Comparison of ENCODE assay signal across 8 cellular contexts in genomic region chr11:16603890-16604783, GRCh38.
DNase-seq lines count a peak whose midpoint lies in the region; ATAC-seq and TF ChIP-seq lines count a peak whose summit lies in the region.

No MANE protein-coding gene starts in this region.

- peak overlapping the region in 2 of 10 donors; percentile 29 to 49 for H3K27ac Mint-ChIP-seq in naive thymus-derived CD8-positive, alpha-beta T cell

- H3K27me3 ChIP-seq in fibroblast of lung (ENCODE audit: control insufficient read depth, insufficient read depth, low read length): no peaks in the 10 kb centered on the region

- peak overlapping the region; percentile 93 for H3K4me2 ChIP-seq in fibroblast of lung (ENCODE audit: extremely low read depth, insufficient read depth, low read length)

- peaks cover 7% of the 10 kb centered on the region for H3K79me2 ChIP-seq in fibroblast of lung (ENCODE audit: control insufficient read depth, insufficient read depth, low read length)

- H3K9me3 ChIP-seq in fibroblast of lung (ENCODE audit: control insufficient read depth, insufficient read depth, low read depth, low read length): no peaks in the 10 kb centered on the region

- H3K4me3 Mint-ChIP-seq in naive thymus-derived CD8-positive, alpha-beta T cell: peak overlapping the region; percentile 17 to 86 (median 76)

- H3K9me3 Mint-ChIP-seq in naive thymus-derived CD8-positive, alpha-beta T cell: peaks cover 0 to 19% (median 3%) of the 10 kb centered on the region in 9 donors

- peaks cover 0 to 8% (median 5%) of the 10 kb centered on the region in 3 donors for H3K36me3 Mint-ChIP-seq in naive thymus-derived CD8-positive, alpha-beta T cell

- no peaks in the 10 kb centered on the region for H3K36me3 ChIP-seq in fibroblast of lung (ENCODE audit: control insufficient read depth, insufficient read depth, low read length)

- TF ChIP-seq CTCF in fibroblast of lung (conservative IDR thresholded peaks at IDR 0.05 in 1 of 2, IDR thresholded peaks at IDR 0.05 in 1 of 2; ENCODE audit: low read depth in 1 of 2, low read length in 2 of 2): no peak

- no peaks in the 10 kb centered on the region for H4K20me1 ChIP-seq in fibroblast of lung (ENCODE audit: control insufficient read depth, extremely low read depth, insufficient read depth, low read length)

- peaks cover 11 to 38% (median 33%) of the 10 kb centered on the region in 4 donors for H3K4me1 Mint-ChIP-seq in naive thymus-derived CD8-positive, alpha-beta T cell

- peak overlapping the region; percentile 83 for H2AFZ ChIP-seq in fibroblast of lung (ENCODE audit: low read length)

- H3K4me1 ChIP-seq in fibroblast of lung (ENCODE audit: control insufficient read depth, extremely low read depth, insufficient read depth, low read length): peaks cover 6% of the 10 kb centered on the region

- DNase-seq in EL: peak; percentile 55
- DNase-seq in SK-MEL-5 (ENCODE audit: low read depth, low spot score): peak; percentile 57
- DNase-seq in fibroblast of lung (ENCODE audit: low read depth in 2 of 2): peak; percentile 45 to 55
- no peak for DNase-seq in naive thymus-derived CD8-positive, alpha-beta T cell
- no peak for DNase-seq in NCI-H510A (lab: John Stamatoyannopoulos, UW)
- no peak for DNase-seq in SIG-M5 treated with dmso at 0.1 percent for 504 hours (lab: John Stamatoyannopoulos, UW; ENCODE audit: unreplicated experiment)
- DNase-seq in activated CD8-positive, alpha-beta memory T cell treated with anti-CD3 and anti-CD28 coated beads, Interleukin-2, amount 50 U/mL, for 4 hours: no peak

- H3K9ac ChIP-seq in fibroblast of lung (ENCODE audit: insufficient read depth, low read length): peak overlapping the region; percentile 73

- POLR2A ChIA-PET in naive thymus-derived CD8-positive, alpha-beta T cell (lab: Charles Lee): no interaction called here

- in situ Hi-C loops in SK-MEL-5 (cut with HindIII; ENCODE audit: low pct_unique_long_range_greater_than_20kb, low sequenced_read_pairs): no loop called here

- ATAC-seq in naive thymus-derived CD8-positive, alpha-beta T cell: no peak
- no peak for ATAC-seq in HG02623 (IDR thresholded peaks at IDR 0.05; ENCODE audit: unreplicated experiment)

- peak overlapping the region; percentile 42 to 84 (median 71) for H3K4me3 ChIP-seq in fibroblast of lung (replicated peaks in 1 of 4; ENCODE audit: control extremely low read depth in 1 of 4, insufficient read depth in 1 of 4, low read depth in 3 of 4, low read length in 4 of 4)

- peak overlapping the region; percentile 82 for H3K27ac ChIP-seq in fibroblast of lung (ENCODE audit: insufficient read depth, low read length)

- H3K27me3 Mint-ChIP-seq in naive thymus-derived CD8-positive, alpha-beta T cell: peaks cover 39 to 61% (median 44%) of the 10 kb centered on the region in 5 donors

Comparison
In these comparisons a context has a peak if more than half of its experiments do, and no peak if none do; other contexts are left out.
1. DNase-seq: peak in EL (single experiment), SK-MEL-5 (single experiment) and fibroblast of lung (2 of 2); none in naive thymus-derived CD8-positive, alpha-beta T cell (0 of 10), NCI-H510A (single experiment), SIG-M5 treated with dmso at 0.1 percent for 504 hours (single experiment) and activated CD8-positive, alpha-beta memory T cell treated with anti-CD3 and anti-CD28 coated beads, Interleukin-2, amount 50 U/mL, for 4 hours (single experiment).